Comparison of ENCODE assay signal across 1 cellular context in the genomic region with DNA sequence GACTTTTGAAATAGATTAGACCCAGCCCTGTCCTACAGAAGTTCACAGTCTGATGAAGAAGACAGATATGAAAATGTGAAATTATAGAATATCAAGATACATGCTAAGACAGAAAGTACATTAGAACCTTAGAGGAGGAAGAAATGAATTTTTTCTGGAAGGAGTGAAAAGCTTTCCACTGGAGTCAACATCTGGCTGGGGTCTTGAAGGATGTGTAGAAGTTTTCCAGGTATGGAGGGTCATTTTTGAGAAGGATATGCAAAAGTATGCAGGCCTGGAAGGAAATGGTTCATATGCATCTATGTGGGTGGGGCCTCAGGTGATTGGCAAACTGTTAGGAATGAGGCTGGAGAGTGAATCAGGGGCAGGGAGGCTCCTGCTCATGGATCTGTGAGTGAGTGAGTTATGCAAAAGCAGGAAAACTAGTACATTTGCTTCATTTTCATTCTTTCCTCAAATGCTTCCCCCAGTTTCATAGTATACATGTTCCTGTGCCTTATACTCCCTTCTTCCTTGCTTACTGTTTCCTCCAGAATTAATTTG.
TF ChIP-seq lines count a peak whose summit lies in the region.

No MANE protein-coding gene starts in this region.

TF ChIP-seq in GM23338, 12 proteins besides CTCF, POLR2A, EP300 and RAD21:
- TF ChIP-seq JUNB (IDR thresholded peaks at IDR 0.05; ENCODE audit: unreplicated experiment) (no peak), STAT1 (IDR thresholded peaks at IDR 0.05; ENCODE audit: unreplicated experiment) (no peak), CREB1 (CRISPR knock-in tag; IDR thresholded peaks at IDR 0.05; ENCODE audit: low read depth) (no peak), POLR2AphosphoS5 (IDR thresholded peaks at IDR 0.05; ENCODE audit: low read depth) (no peak), EZH2 (IDR thresholded peaks at IDR 0.05; ENCODE audit: low read depth, unreplicated experiment) (no peak), ZNF331 (CRISPR knock-in tag; IDR thresholded peaks at IDR 0.05; ENCODE audit: low read depth) (no peak), NANOG (IDR thresholded peaks at IDR 0.05; ENCODE audit: borderline replicate concordance) (no peak), EZH2phosphoT487 (IDR thresholded peaks at IDR 0.05; ENCODE audit: unreplicated experiment) (no peak), ZNF114 (CRISPR knock-in tag; IDR thresholded peaks at IDR 0.05) (no peak)
- TF ChIP-seq, protein P1, sequence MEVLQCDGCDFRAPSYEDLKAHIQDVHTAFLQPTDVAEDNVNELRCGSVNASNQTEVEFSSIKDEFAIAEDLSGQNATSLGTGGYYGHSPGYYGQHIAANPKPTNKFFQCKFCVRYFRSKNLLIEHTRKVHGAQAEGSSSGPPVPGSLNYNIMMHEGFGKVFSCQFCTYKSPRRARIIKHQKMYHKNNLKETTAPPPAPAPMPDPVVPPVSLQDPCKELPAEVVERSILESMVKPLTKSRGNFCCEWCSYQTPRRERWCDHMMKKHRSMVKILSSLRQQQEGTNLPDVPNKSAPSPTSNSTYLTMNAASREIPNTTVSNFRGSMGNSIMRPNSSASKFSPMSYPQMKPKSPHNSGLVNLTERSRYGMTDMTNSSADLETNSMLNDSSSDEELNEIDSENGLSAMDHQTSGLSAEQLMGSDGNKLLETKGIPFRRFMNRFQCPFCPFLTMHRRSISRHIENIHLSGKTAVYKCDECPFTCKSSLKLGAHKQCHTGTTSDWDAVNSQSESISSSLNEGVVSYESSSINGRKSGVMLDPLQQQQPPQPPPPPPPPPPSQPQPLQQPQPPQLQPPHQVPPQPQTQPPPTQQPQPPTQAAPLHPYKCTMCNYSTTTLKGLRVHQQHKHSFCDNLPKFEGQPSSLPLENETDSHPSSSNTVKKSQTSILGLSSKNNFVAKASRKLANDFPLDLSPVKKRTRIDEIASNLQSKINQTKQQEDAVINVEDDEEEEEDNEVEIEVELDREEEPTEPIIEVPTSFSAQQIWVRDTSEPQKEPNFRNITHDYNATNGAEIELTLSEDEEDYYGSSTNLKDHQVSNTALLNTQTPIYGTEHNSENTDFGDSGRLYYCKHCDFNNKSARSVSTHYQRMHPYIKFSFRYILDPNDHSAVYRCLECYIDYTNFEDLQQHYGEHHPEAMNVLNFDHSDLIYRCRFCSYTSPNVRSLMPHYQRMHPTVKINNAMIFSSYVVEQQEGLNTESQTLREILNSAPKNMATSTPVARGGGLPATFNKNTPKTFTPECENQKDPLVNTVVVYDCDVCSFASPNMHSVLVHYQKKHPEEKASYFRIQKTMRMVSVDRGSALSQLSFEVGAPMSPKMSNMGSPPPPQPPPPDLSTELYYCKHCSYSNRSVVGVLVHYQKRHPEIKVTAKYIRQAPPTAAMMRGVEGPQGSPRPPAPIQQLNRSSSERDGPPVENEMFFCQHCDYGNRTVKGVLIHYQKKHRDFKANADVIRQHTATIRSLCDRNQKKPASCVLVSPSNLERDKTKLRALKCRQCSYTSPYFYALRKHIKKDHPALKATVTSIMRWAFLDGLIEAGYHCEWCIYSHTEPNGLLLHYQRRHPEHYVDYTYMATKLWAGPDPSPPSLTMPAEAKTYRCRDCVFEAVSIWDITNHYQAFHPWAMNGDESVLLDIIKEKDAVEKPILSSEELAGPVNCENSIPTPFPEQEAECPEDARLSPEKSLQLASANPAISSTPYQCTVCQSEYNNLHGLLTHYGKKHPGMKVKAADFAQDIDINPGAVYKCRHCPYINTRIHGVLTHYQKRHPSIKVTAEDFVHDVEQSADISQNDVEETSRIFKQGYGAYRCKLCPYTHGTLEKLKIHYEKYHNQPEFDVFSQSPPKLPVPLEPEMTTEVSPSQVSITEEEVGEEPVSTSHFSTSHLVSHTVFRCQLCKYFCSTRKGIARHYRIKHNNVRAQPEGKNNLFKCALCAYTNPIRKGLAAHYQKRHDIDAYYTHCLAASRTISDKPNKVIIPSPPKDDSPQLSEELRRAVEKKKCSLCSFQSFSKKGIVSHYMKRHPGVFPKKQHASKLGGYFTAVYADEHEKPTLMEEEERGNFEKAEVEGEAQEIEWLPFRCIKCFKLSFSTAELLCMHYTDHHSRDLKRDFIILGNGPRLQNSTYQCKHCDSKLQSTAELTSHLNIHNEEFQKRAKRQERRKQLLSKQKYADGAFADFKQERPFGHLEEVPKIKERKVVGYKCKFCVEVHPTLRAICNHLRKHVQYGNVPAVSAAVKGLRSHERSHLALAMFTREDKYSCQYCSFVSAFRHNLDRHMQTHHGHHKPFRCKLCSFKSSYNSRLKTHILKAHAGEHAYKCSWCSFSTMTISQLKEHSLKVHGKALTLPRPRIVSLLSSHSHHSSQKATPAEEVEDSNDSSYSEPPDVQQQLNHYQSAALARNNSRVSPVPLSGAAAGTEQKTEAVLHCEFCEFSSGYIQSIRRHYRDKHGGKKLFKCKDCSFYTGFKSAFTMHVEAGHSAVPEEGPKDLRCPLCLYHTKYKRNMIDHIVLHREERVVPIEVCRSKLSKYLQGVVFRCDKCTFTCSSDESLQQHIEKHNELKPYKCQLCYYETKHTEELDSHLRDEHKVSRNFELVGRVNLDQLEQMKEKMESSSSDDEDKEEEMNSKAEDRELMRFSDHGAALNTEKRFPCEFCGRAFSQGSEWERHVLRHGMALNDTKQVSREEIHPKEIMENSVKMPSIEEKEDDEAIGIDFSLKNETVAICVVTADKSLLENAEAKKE (CRISPR knock-in tag; IDR thresholded peaks at IDR 0.05) = no peak
- TF ChIP-seq, protein P2, sequence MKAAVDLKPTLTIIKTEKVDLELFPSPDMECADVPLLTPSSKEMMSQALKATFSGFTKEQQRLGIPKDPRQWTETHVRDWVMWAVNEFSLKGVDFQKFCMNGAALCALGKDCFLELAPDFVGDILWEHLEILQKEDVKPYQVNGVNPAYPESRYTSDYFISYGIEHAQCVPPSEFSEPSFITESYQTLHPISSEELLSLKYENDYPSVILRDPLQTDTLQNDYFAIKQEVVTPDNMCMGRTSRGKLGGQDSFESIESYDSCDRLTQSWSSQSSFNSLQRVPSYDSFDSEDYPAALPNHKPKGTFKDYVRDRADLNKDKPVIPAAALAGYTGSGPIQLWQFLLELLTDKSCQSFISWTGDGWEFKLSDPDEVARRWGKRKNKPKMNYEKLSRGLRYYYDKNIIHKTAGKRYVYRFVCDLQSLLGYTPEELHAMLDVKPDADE (IDR thresholded peaks at IDR 0.05) = no peak
- TF ChIP-seq, protein P3, sequence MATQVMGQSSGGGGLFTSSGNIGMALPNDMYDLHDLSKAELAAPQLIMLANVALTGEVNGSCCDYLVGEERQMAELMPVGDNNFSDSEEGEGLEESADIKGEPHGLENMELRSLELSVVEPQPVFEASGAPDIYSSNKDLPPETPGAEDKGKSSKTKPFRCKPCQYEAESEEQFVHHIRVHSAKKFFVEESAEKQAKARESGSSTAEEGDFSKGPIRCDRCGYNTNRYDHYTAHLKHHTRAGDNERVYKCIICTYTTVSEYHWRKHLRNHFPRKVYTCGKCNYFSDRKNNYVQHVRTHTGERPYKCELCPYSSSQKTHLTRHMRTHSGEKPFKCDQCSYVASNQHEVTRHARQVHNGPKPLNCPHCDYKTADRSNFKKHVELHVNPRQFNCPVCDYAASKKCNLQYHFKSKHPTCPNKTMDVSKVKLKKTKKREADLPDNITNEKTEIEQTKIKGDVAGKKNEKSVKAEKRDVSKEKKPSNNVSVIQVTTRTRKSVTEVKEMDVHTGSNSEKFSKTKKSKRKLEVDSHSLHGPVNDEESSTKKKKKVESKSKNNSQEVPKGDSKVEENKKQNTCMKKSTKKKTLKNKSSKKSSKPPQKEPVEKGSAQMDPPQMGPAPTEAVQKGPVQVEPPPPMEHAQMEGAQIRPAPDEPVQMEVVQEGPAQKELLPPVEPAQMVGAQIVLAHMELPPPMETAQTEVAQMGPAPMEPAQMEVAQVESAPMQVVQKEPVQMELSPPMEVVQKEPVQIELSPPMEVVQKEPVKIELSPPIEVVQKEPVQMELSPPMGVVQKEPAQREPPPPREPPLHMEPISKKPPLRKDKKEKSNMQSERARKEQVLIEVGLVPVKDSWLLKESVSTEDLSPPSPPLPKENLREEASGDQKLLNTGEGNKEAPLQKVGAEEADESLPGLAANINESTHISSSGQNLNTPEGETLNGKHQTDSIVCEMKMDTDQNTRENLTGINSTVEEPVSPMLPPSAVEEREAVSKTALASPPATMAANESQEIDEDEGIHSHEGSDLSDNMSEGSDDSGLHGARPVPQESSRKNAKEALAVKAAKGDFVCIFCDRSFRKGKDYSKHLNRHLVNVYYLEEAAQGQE (IDR thresholded peaks at IDR 0.05; ENCODE audit: unreplicated experiment) = no peak
